Comparison of ENCODE assay signal across 5 cellular contexts in the genomic region with DNA sequence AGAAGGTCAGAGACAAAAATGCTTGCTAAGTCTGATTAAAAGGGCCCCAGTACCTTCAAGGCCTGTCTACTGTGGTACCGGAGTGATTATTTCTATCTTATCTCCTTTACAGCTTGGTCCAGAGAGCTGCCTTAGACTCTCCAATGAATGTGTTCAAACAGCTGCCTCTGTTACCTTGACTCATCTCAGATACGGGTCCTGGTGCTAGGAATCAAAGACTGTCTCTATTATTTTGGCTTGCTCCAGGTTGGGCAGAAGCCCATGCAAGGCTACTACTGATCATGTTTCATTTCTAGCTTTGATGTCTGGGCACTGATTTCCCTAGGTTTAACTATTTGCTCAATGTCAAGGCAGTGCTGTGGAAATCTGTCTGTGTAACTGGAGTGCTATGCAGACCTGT. TPM values are rescaled to one million over a fixed set of nuclear protein-coding genes. Genes with fewer than 3 reads are reported as not detected.
"Had no signal": no experiment of that assay in that cellular context is flagged by ENCODE, and none has a peak within 500 bp of the region (broad histone marks: within the 10 kb centered on the region; RNA-seq: fewer than 3 reads in every experiment).

No MANE protein-coding gene starts in this region.

RNA-seq across cellular contexts. Expression of gene BEND6, which starts 53.2 kb away (rescaled TPM):
- total RNA-seq: naive thymus-derived CD8-positive, alpha-beta T cell; natural killer cell; right lobe of liver; skeletal muscle tissue had no signal
- polyA plus RNA-seq: naive thymus-derived CD4-positive, alpha-beta T cell had no signal
